ENCODE assay signal across 8 cellular contexts in genomic region chr17:79808763-79809529, GRCh38. TPM values are rescaled to one million over a fixed set of nuclear protein-coding genes. Genes with fewer than 3 reads are reported as not detected.
A peak's percentile ranks its signal among the peaks of the same experiment; 100 is the strongest.
DNase-seq lines count a peak whose midpoint lies in the region; ATAC-seq, FAIRE-seq and TF ChIP-seq lines count a peak whose summit lies in the region.

No MANE protein-coding gene starts in this region.

- no peak overlapping the region for H2AFZ ChIP-seq in astrocyte (ENCODE audit: low read depth, low read length)
- no peak overlapping the region for H2AFZ ChIP-seq in HepG2 (ENCODE audit: low read length)

- H3K36me3 Mint-ChIP-seq in activated CD4-positive, alpha-beta memory T cell treated with anti-CD3 and anti-CD28 coated beads for 36 hours: peaks cover 2% of the 10 kb centered on the region
- peaks cover 5% of the 10 kb centered on the region for H3K36me3 Mint-ChIP-seq in activated CD4-positive, alpha-beta memory T cell treated with anti-CD3 and anti-CD28 coated beads, Interleukin-2, amount 10 ng/mL, durations not matched to agents 7 days and 5 days (ENCODE audit: low read depth)
- H3K36me3 Mint-ChIP-seq in astrocyte (ENCODE audit: low read depth, unreplicated experiment): peaks cover 2% of the 10 kb centered on the region

- H3K27ac ChIP-seq in astrocyte (ENCODE audit: low read depth, low read length) (no peak overlapping the region), HepG2 (ENCODE audit: extremely low read length, insufficient read depth, low read length) (no peak overlapping the region)

- H3K4me1 ChIP-seq in astrocyte (ENCODE audit: insufficient read depth, low read length): peaks cover 18% of the 10 kb centered on the region
- peaks cover 60% of the 10 kb centered on the region for H3K4me1 ChIP-seq in HepG2 (ENCODE audit: insufficient read depth, low read length)

- no peak overlapping the region for H3K9ac ChIP-seq in astrocyte (ENCODE audit: low read length)
- 0 out of 2 replicates have a peak overlapping the region, but pooled peaks have one; percentile 33 for H3K9ac ChIP-seq in HepG2 (ENCODE audit: insufficient read depth, low read depth, low read length)

- no peaks in the 10 kb centered on the region for H3K9me3 Mint-ChIP-seq in activated CD4-positive, alpha-beta memory T cell treated with anti-CD3 and anti-CD28 coated beads for 36 hours
- H3K9me3 Mint-ChIP-seq in activated CD4-positive, alpha-beta memory T cell treated with anti-CD3 and anti-CD28 coated beads, Interleukin-2, amount 10 ng/mL, durations not matched to agents 7 days and 5 days: no peaks in the 10 kb centered on the region
- peaks cover 14% of the 10 kb centered on the region for H3K9me3 Mint-ChIP-seq in astrocyte (ENCODE audit: unreplicated experiment)

- BruUV-seq in HepG2 (replicated peaks; lab: Mats Ljungman, UMichigan): no TSS peak

- TF ChIP-seq POLR2A in HepG2 (IDR thresholded peaks at IDR 0.05; ENCODE audit: insufficient read depth in 1 of 2, low read depth in 2 of 2, low read length in 2 of 2): no peak

- POLR2A ChIA-PET in activated CD4-positive, alpha-beta memory T cell treated with anti-CD3 and anti-CD28 coated beads for 36 hours (lab: Charles Lee): interaction anchor here (1.0 to 1.5 kb wide), 4 partner anchors 8 to 30 kb away, joined by 3 to 4 read pairs (median 3); partner anchors contain the start of gene CBX4
- POLR2A ChIA-PET in activated CD4-positive, alpha-beta memory T cell treated with anti-CD3 and anti-CD28 coated beads, Interleukin-2, amount 10 ng/mL, durations not matched to agents 7 days and 5 days (lab: Charles Lee): interaction anchor here (1.1 to 2.9 kb wide), 5 partner anchors 10 to 30 kb away, joined by 3 to 13 read pairs (median 3); partner anchors contain the start of genes CBX4 and CBX8
- POLR2A ChIA-PET in HepG2 (lab: Yijun Ruan, JAX): interaction anchor here (0.8 to 16.5 kb wide), 10 partner anchors 9 to 185 kb away, joined by 3 to 274 read pairs (median 7); partner anchors contain the start of genes CBX4 and CBX8

- H3K9me3 ChIP-seq in astrocyte (ENCODE audit: insufficient read depth, low read depth, low read length) (peaks cover 2% of the 10 kb centered on the region), HepG2 (ENCODE audit: low read length) (no peaks in the 10 kb centered on the region)

- no peak for TF ChIP-seq EP300 in HepG2 (IDR thresholded peaks at IDR 0.05; ENCODE audit: low read depth in 2 of 2, low read length in 2 of 2)
- TF ChIP-seq EP300 in HepG2 (CRISPR knock-in tag; IDR thresholded peaks at IDR 0.05; ENCODE audit: borderline replicate concordance): no peak

- CTCF ChIA-PET in activated CD4-positive, alpha-beta memory T cell treated with anti-CD3 and anti-CD28 coated beads for 36 hours (lab: Charles Lee): interaction anchor here (0.8 to 2.4 kb wide), 14 partner anchors 9 to 197 kb away, joined by 3 to 10 read pairs (median 5); partner anchors contain the start of genes CBX4 and CBX8
- CTCF ChIA-PET in activated CD4-positive, alpha-beta memory T cell treated with anti-CD3 and anti-CD28 coated beads, Interleukin-2, amount 10 ng/mL, durations not matched to agents 7 days and 5 days (lab: Charles Lee): interaction anchor here (1.1 to 2.6 kb wide), 5 partner anchors 12 to 63 kb away, joined by 4 to 11 read pairs (median 5); partner anchors contain the start of gene CBX8
- CTCF ChIA-PET in HepG2 (lab: Yijun Ruan, JAX; ENCODE audit: low intra/inter-chr PET ratio, low total read pairs): interaction anchor here (1.1 to 1.7 kb wide), 4 partner anchors 26 to 162 kb away, joined by 3 to 7 read pairs (median 3); no protein-coding TSS in a partner anchor

- in situ Hi-C loops in HepG2 (cut with HindIII; ENCODE audit: extremely low pct_ligation_motif_present, low pct_unique_long_range_greater_than_20kb): loop anchor here (5.0 kb wide), 1 partner anchor 108 kb away; no protein-coding TSS in a partner anchor

- ATAC-seq in HepG2: peak; percentile 53
- no peak for ATAC-seq in HG02759 (IDR thresholded peaks at IDR 0.05; ENCODE audit: unreplicated experiment)
- no peak for ATAC-seq in GM18867 (IDR thresholded peaks at IDR 0.05; ENCODE audit: unreplicated experiment)

- H4K20me1 ChIP-seq in astrocyte (ENCODE audit: insufficient read depth, low read length) (no peaks in the 10 kb centered on the region), HepG2 (ENCODE audit: insufficient read depth, low read length) (no peaks in the 10 kb centered on the region)

- WGBS in HepG2 (ENCODE audit: low lambda C conversion rate): 15% methylated on average over 15 of the region's 20 CpGs

- H3K27me3 Mint-ChIP-seq in activated CD4-positive, alpha-beta memory T cell treated with anti-CD3 and anti-CD28 coated beads for 36 hours: peaks cover 67% of the 10 kb centered on the region
- H3K27me3 Mint-ChIP-seq in activated CD4-positive, alpha-beta memory T cell treated with anti-CD3 and anti-CD28 coated beads, Interleukin-2, amount 10 ng/mL, durations not matched to agents 7 days and 5 days: peaks cover 69% of the 10 kb centered on the region
- peaks cover 62% of the 10 kb centered on the region for H3K27me3 Mint-ChIP-seq in astrocyte (ENCODE audit: low read depth, unreplicated experiment)

- no peak overlapping the region for H3K27ac Mint-ChIP-seq in activated CD4-positive, alpha-beta memory T cell treated with anti-CD3 and anti-CD28 coated beads for 36 hours
- no peak overlapping the region for H3K27ac Mint-ChIP-seq in activated CD4-positive, alpha-beta memory T cell treated with anti-CD3 and anti-CD28 coated beads, Interleukin-2, amount 10 ng/mL, durations not matched to agents 7 days and 5 days
- peak overlapping the region; percentile 75 for H3K27ac Mint-ChIP-seq in astrocyte (ENCODE audit: unreplicated experiment)

- H3K4me3 ChIP-seq in astrocyte (ENCODE audit: insufficient read depth, low read depth, low read length): no peak overlapping the region
- peak overlapping the region in 1 of 3 experiments; percentile 47; a peak in 1 of 6 replicates for H3K4me3 ChIP-seq in HepG2 (replicated peaks in 1 of 3; ENCODE audit: insufficient read depth in 1 of 3, low read depth in 2 of 3, low read length in 3 of 3)

- no peak overlapping the region for H3K4me2 ChIP-seq in astrocyte (ENCODE audit: low read length)
- H3K4me2 ChIP-seq in HepG2 (ENCODE audit: low read depth, low read length): peak overlapping the region; percentile 63

- TF ChIP-seq RAD21 in HepG2 (CRISPR knock-in tag; IDR thresholded peaks at IDR 0.05): no peak; the same call in none of the 2 replicates

- H3K79me2 ChIP-seq in astrocyte (ENCODE audit: insufficient read depth, low read length): no peaks in the 10 kb centered on the region
- no peaks in the 10 kb centered on the region for H3K79me2 ChIP-seq in HepG2 (ENCODE audit: insufficient read depth, low read length)

- intact Hi-C loops in activated CD4-positive, alpha-beta memory T cell treated with anti-CD3 and anti-CD28 coated beads for 36 hours (cut with micrococcal nuclease): no loop called here
- intact Hi-C loops in HepG2 (cut with micrococcal nuclease; ENCODE audit: unreplicated experiment): no loop called here

- peaks cover 77% of the 10 kb centered on the region for H3K27me3 ChIP-seq in astrocyte (ENCODE audit: insufficient read depth, low read length)
- H3K27me3 ChIP-seq in HepG2 (ENCODE audit: control insufficient read depth in 1 of 2, insufficient read depth in 2 of 2, low read length in 2 of 2): peaks cover 35 to 82% of the 10 kb centered on the region in 2 experiments

- no peak for FAIRE-seq in astrocyte (lab: Jason Lieb, UNC)
- peak; percentile 93 for FAIRE-seq in HepG2 (lab: Jason Lieb, UNC)

- no peak overlapping the region for H3K4me3 Mint-ChIP-seq in activated CD4-positive, alpha-beta memory T cell treated with anti-CD3 and anti-CD28 coated beads for 36 hours
- H3K4me3 Mint-ChIP-seq in activated CD4-positive, alpha-beta memory T cell treated with anti-CD3 and anti-CD28 coated beads, Interleukin-2, amount 10 ng/mL, durations not matched to agents 7 days and 5 days: no peak overlapping the region
- H3K4me3 Mint-ChIP-seq in astrocyte (ENCODE audit: unreplicated experiment): no peak overlapping the region

- H3K4me1 Mint-ChIP-seq in activated CD4-positive, alpha-beta memory T cell treated with anti-CD3 and anti-CD28 coated beads for 36 hours (ENCODE audit: low read depth): peaks cover 39% of the 10 kb centered on the region
- peaks cover 38% of the 10 kb centered on the region for H3K4me1 Mint-ChIP-seq in activated CD4-positive, alpha-beta memory T cell treated with anti-CD3 and anti-CD28 coated beads, Interleukin-2, amount 10 ng/mL, durations not matched to agents 7 days and 5 days
- peaks cover 6% of the 10 kb centered on the region for H3K4me1 Mint-ChIP-seq in astrocyte (ENCODE audit: low read depth, unreplicated experiment)

- TF ChIP-seq CTCF in astrocyte (IDR thresholded peaks at IDR 0.05; ENCODE audit: insufficient read depth, low read depth, low read length): peak; percentile 3
- peak; percentile 91 for TF ChIP-seq CTCF in HepG2 (CRISPR knock-in tag; IDR thresholded peaks at IDR 0.05)

- peak; percentile 28 for DNase-seq in activated CD4-positive, alpha-beta memory T cell treated with anti-CD3 and anti-CD28 coated beads for 36 hours
- DNase-seq in activated CD4-positive, alpha-beta memory T cell treated with anti-CD3 and anti-CD28 coated beads, Interleukin-2, amount 10 ng/mL, durations not matched to agents 7 days and 5 days: no peak
- DNase-seq in NCI-H146 treated with DMSO at 0.1 percent for 48 hours (lab: John Stamatoyannopoulos, UW; ENCODE audit: unreplicated experiment): peak; percentile 29
- no peak for DNase-seq in astrocyte (ENCODE audit: low read depth)
- DNase-seq in HepG2 (ENCODE audit: low spot score): peak; percentile 73
- no peak for DNase-seq in hypothalamus (lab: John Stamatoyannopoulos, UW)

- H3K36me3 ChIP-seq in astrocyte (ENCODE audit: insufficient read depth, low read length): no peaks in the 10 kb centered on the region
- H3K36me3 ChIP-seq in HepG2 (replicated peaks in 1 of 2; ENCODE audit: control insufficient read depth in 1 of 2, insufficient read depth in 2 of 2, low read length in 2 of 2): no peaks in the 10 kb centered on the region

RNA-seq across cellular contexts. Expression of gene CBX8, which starts 12.1 kb away (rescaled TPM):
- 1 to 10 TPM; 4.5 to 4.6 TPM for total RNA-seq in activated CD4-positive, alpha-beta memory T cell treated with anti-CD3 and anti-CD28 coated beads for 36 hours
- 1 to 10 TPM; 5.7 to 6.7 TPM for total RNA-seq in activated CD4-positive, alpha-beta memory T cell treated with anti-CD3 and anti-CD28 coated beads, Interleukin-2, amount 10 ng/mL, durations not matched to agents 7 days and 5 days
- total RNA-seq in astrocyte (2.5 and 3.4 TPM in 2 replicates), HepG2 (2016; rRNA removed; fragmentation: Illumina TruSeq; extraction: Trizol) (12.0 and 12.6 TPM in 2 replicates)
- total RNA-seq in HepG2 (2016; cell fraction: cytosol; rRNA removed; fragmentation: Illumina TruSeq; extraction: Trizol; ENCODE audit: low read depth): 1.3 and 2.4 TPM in 2 replicates
- total RNA-seq in HepG2 (2016; cell fraction: insoluble cytoplasmic fraction; rRNA removed; fragmentation: Illumina TruSeq; extraction: Trizol): 12.8 and 13.5 TPM in 2 replicates
- 4.8 and 5.6 TPM in 2 replicates for total RNA-seq in HepG2 (2016; cell fraction: membrane; rRNA removed; fragmentation: Illumina TruSeq; extraction: Trizol)
- total RNA-seq in HepG2 (2016; cell fraction: nucleus; rRNA removed; fragmentation: Illumina TruSeq; extraction: Trizol): 5.7 and 8.6 TPM in 2 replicates
- polyA plus RNA-seq in HepG2 (2011; rRNA removed): 0.34 and 0.76 TPM in 2 replicates
- 0.72 and 0.99 TPM in 2 replicates for polyA plus RNA-seq in HepG2 (2011; cell fraction: cytosol; rRNA removed)
- 3.4 and 5.0 TPM in 2 replicates for polyA plus RNA-seq in HepG2 (2011; cell fraction: nucleus; rRNA removed)
- 7.4 and 7.7 TPM in 2 replicates for polyA plus RNA-seq in HepG2 (2012)
- 0.54 and 0.80 TPM in 2 replicates for polyA plus RNA-seq in HepG2 (2016; cell fraction: cytosol; fragmentation: Illumina TruSeq; extraction: Trizol; ENCODE audit: low read depth)
- polyA plus RNA-seq in HepG2 (2016; cell fraction: insoluble cytoplasmic fraction; fragmentation: Illumina TruSeq; extraction: Trizol; ENCODE audit: low read depth): 10.9 and 11.0 TPM in 2 replicates
- 1.4 TPM in 2 replicates for polyA plus RNA-seq in HepG2 (2016; cell fraction: membrane; fragmentation: Illumina TruSeq; extraction: Trizol; ENCODE audit: low read depth)
- 15.7 and 18.7 TPM in 2 replicates for polyA plus RNA-seq in HepG2 (2016; cell fraction: nucleus; fragmentation: Illumina TruSeq; extraction: Trizol; ENCODE audit: insufficient read depth, low read depth)
- 1.2 and 1.6 TPM in 2 replicates for polyA minus RNA-seq in HepG2 (2011; rRNA and poly(A)+ RNA removed; ENCODE audit: low replicate concordance)
- polyA minus RNA-seq in HepG2 (2011; cell fraction: cytosol; rRNA and poly(A)+ RNA removed): 1.8 and 1.9 TPM in 2 replicates
- 0.77 and 0.87 TPM in 2 replicates for polyA minus RNA-seq in HepG2 (2011; cell fraction: nucleus; rRNA and poly(A)+ RNA removed)

RNA-seq across cellular contexts. Expression of gene CBX4, which starts 30.3 kb away (rescaled TPM):
- 10 to 100 TPM; 14.0 to 14.2 TPM for total RNA-seq in activated CD4-positive, alpha-beta memory T cell treated with anti-CD3 and anti-CD28 coated beads for 36 hours
- 10 to 100 TPM; 34.4 to 36.5 TPM for total RNA-seq in activated CD4-positive, alpha-beta memory T cell treated with anti-CD3 and anti-CD28 coated beads, Interleukin-2, amount 10 ng/mL, durations not matched to agents 7 days and 5 days
- 12.6 and 16.9 TPM in 2 replicates for total RNA-seq in astrocyte
- total RNA-seq in HepG2 (2016; rRNA removed; fragmentation: Illumina TruSeq; extraction: Trizol): 17.1 and 25.8 TPM in 2 replicates
- 4.7 and 4.8 TPM in 2 replicates for total RNA-seq in HepG2 (2016; cell fraction: cytosol; rRNA removed; fragmentation: Illumina TruSeq; extraction: Trizol; ENCODE audit: low read depth)
- 17.7 and 25.2 TPM in 2 replicates for total RNA-seq in HepG2 (2016; cell fraction: insoluble cytoplasmic fraction; rRNA removed; fragmentation: Illumina TruSeq; extraction: Trizol)
- 13.9 and 15.1 TPM in 2 replicates for total RNA-seq in HepG2 (2016; cell fraction: membrane; rRNA removed; fragmentation: Illumina TruSeq; extraction: Trizol)
- 18.5 and 22.8 TPM in 2 replicates for total RNA-seq in HepG2 (2016; cell fraction: nucleus; rRNA removed; fragmentation: Illumina TruSeq; extraction: Trizol)
- 50.8 and 61.1 TPM in 2 replicates for polyA plus RNA-seq in HepG2 (2011; rRNA removed)
- polyA plus RNA-seq in HepG2 (2011; cell fraction: cytosol; rRNA removed): 31.1 and 45.6 TPM in 2 replicates
- polyA plus RNA-seq in HepG2 (2011; cell fraction: nucleus; rRNA removed): 117 and 122 TPM in 2 replicates
- 27.9 and 32.4 TPM in 2 replicates for polyA plus RNA-seq in HepG2 (2012)
- polyA plus RNA-seq in HepG2 (2016; cell fraction: cytosol; fragmentation: Illumina TruSeq; extraction: Trizol; ENCODE audit: low read depth): 3.7 and 4.2 TPM in 2 replicates
- polyA plus RNA-seq in HepG2 (2016; cell fraction: insoluble cytoplasmic fraction; fragmentation: Illumina TruSeq; extraction: Trizol; ENCODE audit: low read depth): 29.4 and 33.0 TPM in 2 replicates
- polyA plus RNA-seq in HepG2 (2016; cell fraction: membrane; fragmentation: Illumina TruSeq; extraction: Trizol; ENCODE audit: low read depth): 11.7 and 12.5 TPM in 2 replicates
- 60.4 and 60.8 TPM in 2 replicates for polyA plus RNA-seq in HepG2 (2016; cell fraction: nucleus; fragmentation: Illumina TruSeq; extraction: Trizol; ENCODE audit: insufficient read depth, low read depth)
- 17.1 and 51.0 TPM in 2 replicates for polyA minus RNA-seq in HepG2 (2011; rRNA and poly(A)+ RNA removed; ENCODE audit: low replicate concordance)
- polyA minus RNA-seq in HepG2 (2011; cell fraction: cytosol; rRNA and poly(A)+ RNA removed): 33.1 and 38.6 TPM in 2 replicates
- 17.8 and 25.2 TPM in 2 replicates for polyA minus RNA-seq in HepG2 (2011; cell fraction: nucleus; rRNA and poly(A)+ RNA removed)

RNA-seq across cellular contexts. Expression of gene CBX2, which starts 31.0 kb away (rescaled TPM):
- total RNA-seq in activated CD4-positive, alpha-beta memory T cell treated with anti-CD3 and anti-CD28 coated beads for 36 hours: 1 to 10 TPM; 2.5 to 3.1 TPM
- total RNA-seq in activated CD4-positive, alpha-beta memory T cell treated with anti-CD3 and anti-CD28 coated beads, Interleukin-2, amount 10 ng/mL, durations not matched to agents 7 days and 5 days: 1 to 10 TPM; 1.7 to 2.0 TPM
- total RNA-seq in astrocyte: 3.9 and 6.7 TPM in 2 replicates
- 13.0 and 14.5 TPM in 2 replicates for total RNA-seq in HepG2 (2016; rRNA removed; fragmentation: Illumina TruSeq; extraction: Trizol)
- total RNA-seq in HepG2 (2016; cell fraction: cytosol; rRNA removed; fragmentation: Illumina TruSeq; extraction: Trizol; ENCODE audit: low read depth): 6.8 and 7.5 TPM in 2 replicates
- 11.8 and 15.7 TPM in 2 replicates for total RNA-seq in HepG2 (2016; cell fraction: insoluble cytoplasmic fraction; rRNA removed; fragmentation: Illumina TruSeq; extraction: Trizol)
- total RNA-seq in HepG2 (2016; cell fraction: membrane; rRNA removed; fragmentation: Illumina TruSeq; extraction: Trizol): 9.1 and 10.9 TPM in 2 replicates
- 11.8 and 14.3 TPM in 2 replicates for total RNA-seq in HepG2 (2016; cell fraction: nucleus; rRNA removed; fragmentation: Illumina TruSeq; extraction: Trizol)
- 31.1 and 40.2 TPM in 2 replicates for polyA plus RNA-seq in HepG2 (2011; rRNA removed)
- polyA plus RNA-seq in HepG2 (2011; cell fraction: cytosol; rRNA removed): 25.9 and 34.2 TPM in 2 replicates
- 90.7 and 95.7 TPM in 2 replicates for polyA plus RNA-seq in HepG2 (2011; cell fraction: nucleus; rRNA removed)
- 41.2 and 46.2 TPM in 2 replicates for polyA plus RNA-seq in HepG2 (2012)
- polyA plus RNA-seq in HepG2 (2016; cell fraction: cytosol; fragmentation: Illumina TruSeq; extraction: Trizol; ENCODE audit: low read depth): 4.2 and 5.6 TPM in 2 replicates
- 9.1 and 12.0 TPM in 2 replicates for polyA plus RNA-seq in HepG2 (2016; cell fraction: insoluble cytoplasmic fraction; fragmentation: Illumina TruSeq; extraction: Trizol; ENCODE audit: low read depth)
- polyA plus RNA-seq in HepG2 (2016; cell fraction: membrane; fragmentation: Illumina TruSeq; extraction: Trizol; ENCODE audit: low read depth): 3.9 and 6.0 TPM in 2 replicates
- 18.6 and 21.1 TPM in 2 replicates for polyA plus RNA-seq in HepG2 (2016; cell fraction: nucleus; fragmentation: Illumina TruSeq; extraction: Trizol; ENCODE audit: insufficient read depth, low read depth)
- 42.9 and 69.2 TPM in 2 replicates for polyA minus RNA-seq in HepG2 (2011; rRNA and poly(A)+ RNA removed; ENCODE audit: low replicate concordance)
- polyA minus RNA-seq in HepG2 (2011; cell fraction: cytosol; rRNA and poly(A)+ RNA removed): 31.2 and 31.6 TPM in 2 replicates
- 17.8 and 22.4 TPM in 2 replicates for polyA minus RNA-seq in HepG2 (2011; cell fraction: nucleus; rRNA and poly(A)+ RNA removed)

Comparison
In these comparisons a context has a peak if more than half of its experiments do, and no peak if none do; other contexts are left out.
1. DNase-seq: peak in activated CD4-positive, alpha-beta memory T cell treated with anti-CD3 and anti-CD28 coated beads for 36 hours (single experiment), NCI-H146 treated with DMSO at 0.1 percent for 48 hours (single experiment) and HepG2 (single experiment); none in activated CD4-positive, alpha-beta memory T cell treated with anti-CD3 and anti-CD28 coated beads, Interleukin-2, amount 10 ng/mL, durations not matched to agents 7 days and 5 days (single experiment), astrocyte (single experiment) and hypothalamus (0 of 51).